ENCODE assay signal across 13 cellular contexts in the genomic region with DNA sequence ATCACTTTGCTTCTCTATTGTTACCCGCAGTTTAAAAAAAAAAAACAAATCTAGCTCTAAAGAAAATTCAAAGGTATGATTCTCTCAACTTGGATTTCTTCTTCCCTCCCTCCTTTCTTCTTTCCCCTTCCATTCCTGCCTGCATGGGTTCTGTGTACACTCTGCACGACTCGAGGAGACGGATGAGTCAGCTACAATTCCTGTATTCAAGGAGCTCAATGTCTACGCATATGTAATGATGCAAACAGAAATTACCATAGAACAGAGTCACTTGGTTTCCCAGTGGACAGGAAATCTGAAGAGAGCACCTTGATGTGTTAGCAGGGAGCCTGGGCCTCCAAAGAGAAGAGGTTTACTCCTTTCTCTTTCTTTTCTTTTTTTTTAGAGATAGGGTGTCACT.
DNase-seq lines count a peak whose midpoint lies in the region; ATAC-seq and TF ChIP-seq lines count a peak whose summit lies in the region.
"Had no signal": no experiment of that assay in that cellular context is flagged by ENCODE, and none has a peak within 500 bp of the region (broad histone marks: within the 10 kb centered on the region; RNA-seq: fewer than 3 reads in every experiment).

No MANE protein-coding gene starts in this region.

- H3K27ac ChIP-seq in foreskin keratinocyte: no peak overlapping the region

- H3K4me1 ChIP-seq in adipocyte (ENCODE audit: control insufficient read depth, insufficient read depth, low read length) (no peaks in the 10 kb centered on the region), foreskin keratinocyte (no peaks in the 10 kb centered on the region)

- H3K4me3 Mint-ChIP-seq in activated CD4-positive, alpha-beta T cell treated with anti-CD3 and anti-CD28 coated beads, Interleukin-2, amount 10 ng/mL, durations not matched to agents 7 days and 5 days: no peak overlapping the region
- no peak overlapping the region for H3K4me3 Mint-ChIP-seq in activated CD4-positive, alpha-beta T cell treated with anti-CD3 and anti-CD28 coated beads, Interleukin-2, amount 10 ng/mL, durations not matched to agents 24 days and 14 days
- H3K4me3 Mint-ChIP-seq in stimulated activated effector memory CD8-positive, alpha-beta T cell treated with anti-CD3 and anti-CD28 coated beads, Interleukin-12 subunit alpha, Interleukin-12 subunit beta, amount 100 ng/mL, for 72 hours: no peak overlapping the region
- H3K4me3 Mint-ChIP-seq: activated CD8-positive, alpha-beta memory T cell treated with anti-CD3 and anti-CD28 coated beads, Interleukin-2, amount 10 ng/mL, durations not matched to agents 7 days and 5 days; activated naive CD4-positive, alpha-beta T cell treated with anti-CD3 and anti-CD28 coated beads, Interleukin-2, amount 50 U/mL, for 24 hours had no signal

- peaks cover 5% of the 10 kb centered on the region for H3K9me3 Mint-ChIP-seq in activated CD4-positive, alpha-beta T cell treated with anti-CD3 and anti-CD28 coated beads, Interleukin-2, amount 10 ng/mL, durations not matched to agents 7 days and 5 days
- H3K9me3 Mint-ChIP-seq in activated CD4-positive, alpha-beta T cell treated with anti-CD3 and anti-CD28 coated beads, Interleukin-2, amount 10 ng/mL, durations not matched to agents 24 days and 14 days: peaks cover 6% of the 10 kb centered on the region
- no peaks in the 10 kb centered on the region for H3K9me3 Mint-ChIP-seq in stimulated activated effector memory CD8-positive, alpha-beta T cell treated with anti-CD3 and anti-CD28 coated beads, Interleukin-12 subunit alpha, Interleukin-12 subunit beta, amount 100 ng/mL, for 72 hours
- H3K9me3 Mint-ChIP-seq: activated naive CD4-positive, alpha-beta T cell treated with anti-CD3 and anti-CD28 coated beads, Interleukin-2, amount 50 U/mL, for 24 hours had no signal

- intact Hi-C loops in activated CD4-positive, alpha-beta T cell treated with anti-CD3 and anti-CD28 coated beads, Interleukin-2, amount 10 ng/mL, durations not matched to agents 24 days and 14 days (cut with micrococcal nuclease): no loop called here

- no peak overlapping the region for H3K4me3 ChIP-seq in adipocyte (ENCODE audit: low read length)

- peaks cover 34% of the 10 kb centered on the region for H3K36me3 Mint-ChIP-seq in activated CD4-positive, alpha-beta T cell treated with anti-CD3 and anti-CD28 coated beads, Interleukin-2, amount 10 ng/mL, durations not matched to agents 7 days and 5 days (ENCODE audit: low read depth)
- peaks cover 47% of the 10 kb centered on the region for H3K36me3 Mint-ChIP-seq in activated CD4-positive, alpha-beta T cell treated with anti-CD3 and anti-CD28 coated beads, Interleukin-2, amount 10 ng/mL, durations not matched to agents 24 days and 14 days (ENCODE audit: low read depth)
- H3K36me3 Mint-ChIP-seq in stimulated activated effector memory CD8-positive, alpha-beta T cell treated with anti-CD3 and anti-CD28 coated beads, Interleukin-12 subunit alpha, Interleukin-12 subunit beta, amount 100 ng/mL, for 72 hours: peaks cover 63% of the 10 kb centered on the region

- no peaks in the 10 kb centered on the region for H3K4me1 Mint-ChIP-seq in activated CD4-positive, alpha-beta T cell treated with anti-CD3 and anti-CD28 coated beads, Interleukin-2, amount 10 ng/mL, durations not matched to agents 7 days and 5 days
- peaks cover 6% of the 10 kb centered on the region for H3K4me1 Mint-ChIP-seq in activated CD4-positive, alpha-beta T cell treated with anti-CD3 and anti-CD28 coated beads, Interleukin-2, amount 10 ng/mL, durations not matched to agents 24 days and 14 days
- no peaks in the 10 kb centered on the region for H3K4me1 Mint-ChIP-seq in stimulated activated effector memory CD8-positive, alpha-beta T cell treated with anti-CD3 and anti-CD28 coated beads, Interleukin-12 subunit alpha, Interleukin-12 subunit beta, amount 100 ng/mL, for 72 hours
- H3K4me1 Mint-ChIP-seq: activated naive CD4-positive, alpha-beta T cell treated with anti-CD3 and anti-CD28 coated beads, Interleukin-2, amount 50 U/mL, for 24 hours had no signal

- TF ChIP-seq CTCF in foreskin keratinocyte (conservative IDR thresholded peaks at IDR 0.05): no peak

- no peaks in the 10 kb centered on the region for H3K27me3 Mint-ChIP-seq in activated CD4-positive, alpha-beta T cell treated with anti-CD3 and anti-CD28 coated beads, Interleukin-2, amount 10 ng/mL, durations not matched to agents 7 days and 5 days
- H3K27me3 Mint-ChIP-seq in activated CD4-positive, alpha-beta T cell treated with anti-CD3 and anti-CD28 coated beads, Interleukin-2, amount 10 ng/mL, durations not matched to agents 24 days and 14 days: no peaks in the 10 kb centered on the region
- H3K27me3 Mint-ChIP-seq: activated CD8-positive, alpha-beta memory T cell treated with anti-CD3 and anti-CD28 coated beads, Interleukin-2, amount 10 ng/mL, durations not matched to agents 7 days and 5 days; activated naive CD4-positive, alpha-beta T cell treated with anti-CD3 and anti-CD28 coated beads, Interleukin-2, amount 50 U/mL, for 24 hours had no signal

- H3K27me3 ChIP-seq in adipocyte (replicated peaks; ENCODE audit: control insufficient read depth, insufficient read depth, low read length) (no peaks in the 10 kb centered on the region), foreskin keratinocyte (no peaks in the 10 kb centered on the region)

- peak; percentile 48 for ATAC-seq in foreskin keratinocyte
- no peak for ATAC-seq in stimulated activated effector memory CD8-positive, alpha-beta T cell treated with anti-CD3 and anti-CD28 coated beads, Interleukin-12 subunit alpha, Interleukin-12 subunit beta, amount 100 ng/mL, for 72 hours
- ATAC-seq in HG03457 (IDR thresholded peaks at IDR 0.05; ENCODE audit: unreplicated experiment): no peak
- ATAC-seq: activated CD8-positive, alpha-beta memory T cell treated with anti-CD3 and anti-CD28 coated beads, Interleukin-2, amount 10 ng/mL, durations not matched to agents 7 days and 5 days had no signal

- peak overlapping the region; percentile 21 for H3K27ac Mint-ChIP-seq in activated CD4-positive, alpha-beta T cell treated with anti-CD3 and anti-CD28 coated beads, Interleukin-2, amount 10 ng/mL, durations not matched to agents 7 days and 5 days
- no peak overlapping the region for H3K27ac Mint-ChIP-seq in activated CD4-positive, alpha-beta T cell treated with anti-CD3 and anti-CD28 coated beads, Interleukin-2, amount 10 ng/mL, durations not matched to agents 24 days and 14 days
- H3K27ac Mint-ChIP-seq in stimulated activated effector memory CD8-positive, alpha-beta T cell treated with anti-CD3 and anti-CD28 coated beads, Interleukin-12 subunit alpha, Interleukin-12 subunit beta, amount 100 ng/mL, for 72 hours: peak overlapping the region; percentile 52
- H3K27ac Mint-ChIP-seq: activated CD8-positive, alpha-beta memory T cell treated with anti-CD3 and anti-CD28 coated beads, Interleukin-2, amount 10 ng/mL, durations not matched to agents 7 days and 5 days; activated naive CD4-positive, alpha-beta T cell treated with anti-CD3 and anti-CD28 coated beads, Interleukin-2, amount 50 U/mL, for 24 hours had no signal

- POLR2A ChIA-PET in activated CD4-positive, alpha-beta T cell treated with anti-CD3 and anti-CD28 coated beads, Interleukin-2, amount 10 ng/mL, durations not matched to agents 7 days and 5 days (lab: Charles Lee): no interaction called here

- H3K9ac ChIP-seq in adipocyte (ENCODE audit: low read length): no peak overlapping the region

- H3K36me3 ChIP-seq in adipocyte (ENCODE audit: control insufficient read depth, insufficient read depth, low read length, severe bottlenecking): peaks cover 65% of the 10 kb centered on the region

- DNase-seq in activated CD4-positive, alpha-beta T cell treated with anti-CD3 and anti-CD28 coated beads, Interleukin-2, amount 10 ng/mL, durations not matched to agents 7 days and 5 days: no peak
- no peak for DNase-seq in activated CD4-positive, alpha-beta T cell treated with anti-CD3 and anti-CD28 coated beads, Interleukin-2, amount 10 ng/mL, durations not matched to agents 24 days and 14 days
- DNase-seq in adipocyte (ENCODE audit: low read depth) (peak; percentile 39), foreskin keratinocyte (peak; percentile 54 to 67), D341Med (ENCODE audit: low spot score) (no peak), DMS79 treated with DMSO at 0.1 percent for 48 hours (lab: John Stamatoyannopoulos, UW) (no peak)
- DNase-seq in stimulated activated effector memory CD8-positive, alpha-beta T cell treated with anti-CD3 and anti-CD28 coated beads, Interleukin-12 subunit alpha, Interleukin-12 subunit beta, amount 100 ng/mL, for 72 hours (ENCODE audit: low spot score in 2 of 2): no peak
- DNase-seq: activated CD8-positive, alpha-beta memory T cell treated with anti-CD3 and anti-CD28 coated beads, Interleukin-2, amount 10 ng/mL, durations not matched to agents 7 days and 5 days; NCI-H2107; NK-92 treated with Interleukin-12 subunit alpha and Interleukin-12 subunit beta, amount 100 ng/mL, for 24 hours; stimulated activated CD4-positive, alpha-beta T cell treated with anti-CD3 and anti-CD28 coated beads, Interleukin-15, amount 100 ng/mL, for 24 hours had no signal

- CTCF ChIA-PET in activated CD4-positive, alpha-beta T cell treated with anti-CD3 and anti-CD28 coated beads, Interleukin-2, amount 10 ng/mL, durations not matched to agents 7 days and 5 days (lab: Charles Lee): no interaction called here

- H3K9me3 ChIP-seq in adipocyte (ENCODE audit: control insufficient read depth, low read length): no peaks in the 10 kb centered on the region

Comparison
In these comparisons a context has a peak if more than half of its experiments do, and no peak if none do; other contexts are left out.
1. DNase-seq: peak in adipocyte (single experiment) and foreskin keratinocyte (2 of 2); none in activated CD4-positive, alpha-beta T cell treated with anti-CD3 and anti-CD28 coated beads, Interleukin-2, amount 10 ng/mL, durations not matched to agents 7 days and 5 days (single experiment), activated CD4-positive, alpha-beta T cell treated with anti-CD3 and anti-CD28 coated beads, Interleukin-2, amount 10 ng/mL, durations not matched to agents 24 days and 14 days (single experiment), stimulated activated effector memory CD8-positive, alpha-beta T cell treated with anti-CD3 and anti-CD28 coated beads, Interleukin-12 subunit alpha, Interleukin-12 subunit beta, amount 100 ng/mL, for 72 hours (0 of 2), D341Med (single experiment) and DMS79 treated with DMSO at 0.1 percent for 48 hours (single experiment).